7 cellular contexts compared by ENCODE assay signal in the genomic region with DNA sequence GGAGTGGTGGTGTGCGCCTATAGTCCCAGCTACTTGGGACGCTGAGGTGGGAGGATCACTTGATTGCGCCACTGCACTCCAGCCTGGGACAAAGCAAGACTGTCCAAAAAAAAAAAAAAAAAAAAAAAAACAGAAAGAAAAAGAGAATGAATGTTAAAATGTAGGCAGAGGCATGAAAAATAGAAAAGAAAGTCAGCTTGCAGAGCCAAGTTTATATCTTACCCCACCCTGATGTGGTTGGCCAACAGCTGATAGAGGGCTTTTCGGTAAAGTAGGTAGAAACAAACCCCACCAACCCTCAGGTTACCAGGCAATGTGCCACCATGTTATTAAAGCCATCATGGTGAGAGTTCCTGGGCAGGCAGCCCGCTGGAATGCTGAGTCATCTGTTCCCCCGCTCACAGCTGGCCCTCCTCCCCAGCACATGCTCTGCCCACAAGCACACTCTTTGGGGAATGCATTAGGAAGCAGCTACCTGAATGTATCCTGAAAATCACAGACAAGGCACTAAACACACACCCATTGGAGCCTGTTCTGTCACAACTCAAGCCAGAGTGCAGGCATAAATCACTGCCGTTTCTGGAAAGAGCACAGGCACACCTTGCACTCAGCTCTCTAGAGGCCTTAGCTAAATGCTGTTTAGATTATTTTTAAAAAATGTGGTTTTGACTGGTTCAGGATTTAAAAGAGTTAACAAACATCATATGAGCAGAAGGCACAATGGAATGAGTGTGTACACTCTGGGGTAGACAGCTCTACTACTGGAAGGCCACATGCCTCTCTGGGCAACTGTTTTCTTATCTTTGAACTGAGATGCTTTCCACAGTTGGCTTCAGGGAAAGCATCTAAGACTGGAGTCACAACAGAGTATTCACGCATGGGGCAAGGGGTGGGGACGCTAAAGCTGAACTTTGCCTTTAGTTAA.
A peak's percentile ranks its signal among the peaks of the same experiment; 100 is the strongest.
DNase-seq lines count a peak whose midpoint lies in the region; ATAC-seq, FAIRE-seq and TF ChIP-seq lines count a peak whose summit lies in the region.

No MANE protein-coding gene starts in this region.

- TF ChIP-seq POLR2A in breast epithelium (IDR thresholded peaks at IDR 0.05) = no peak

- ATAC-seq in HG03354 (IDR thresholded peaks at IDR 0.05; ENCODE audit: poor library complexity, severe bottlenecking, unreplicated experiment) = no peak

- H3K27me3 ChIP-seq in H7 (ENCODE audit: control insufficient read depth, insufficient read depth, low read length) (no peaks in the 10 kb centered on the region), breast epithelium (no peaks in the 10 kb centered on the region), small intestine (ENCODE audit: control insufficient read depth in 2 of 2, insufficient read depth in 2 of 2, low read length in 2 of 2) (no peaks in the 10 kb centered on the region)
- H3K27me3 ChIP-seq in CD4-positive, alpha-beta memory T cell (ENCODE audit: insufficient read depth, low read length) = no peaks in the 10 kb centered on the region

- WGBS in small intestine, 3 donors = 39 to 54% (median 53%) methylated on average over 9 of the region's 9 CpGs

- H3K9me3 ChIP-seq in breast epithelium = no peaks in the 10 kb centered on the region
- no peaks in the 10 kb centered on the region for H3K9me3 ChIP-seq in small intestine (ENCODE audit: control insufficient read depth, low read depth)
- no peaks in the 10 kb centered on the region for H3K9me3 ChIP-seq in CD4-positive, alpha-beta memory T cell (ENCODE audit: control insufficient read depth in 1 of 2, low read length in 2 of 2)

- POLR2A ChIA-PET in CD4-positive, alpha-beta memory T cell (lab: Charles Lee; ENCODE audit: partially characterized antibody) = no interaction called here

- intact Hi-C loops in breast epithelium (cut with DNase I; ENCODE audit: low total_unique reads) = no loop called here
- intact Hi-C loops in CD4-positive, alpha-beta memory T cell (cut with micrococcal nuclease) = no loop called here

- H3K36me3 ChIP-seq in H7 (replicated peaks; ENCODE audit: control insufficient read depth, insufficient read depth, low read length) (no peaks in the 10 kb centered on the region), breast epithelium (no peaks in the 10 kb centered on the region), small intestine (ENCODE audit: control insufficient read depth in 2 of 2, insufficient read depth in 2 of 2, low read length in 2 of 2) (peaks cover 0 to 2% of the 10 kb centered on the region in 2 donors)
- no peaks in the 10 kb centered on the region for H3K36me3 ChIP-seq in CD4-positive, alpha-beta memory T cell (ENCODE audit: insufficient read depth, low read length)

- peaks cover 0 to 9% of the 10 kb centered on the region in 2 donors for H3K4me1 ChIP-seq in breast epithelium
- H3K4me1 ChIP-seq in small intestine (ENCODE audit: control insufficient read depth in 2 of 2, insufficient read depth in 1 of 2, low read depth in 1 of 2, low read length in 1 of 2) = no peaks in the 10 kb centered on the region
- no peaks in the 10 kb centered on the region for H3K4me1 ChIP-seq in CD4-positive, alpha-beta memory T cell (ENCODE audit: insufficient read depth, low read length)

- CTCF ChIA-PET in CD4-positive, alpha-beta memory T cell (lab: Charles Lee; ENCODE audit: partially characterized antibody) = interaction anchor here (1.1 to 1.5 kb wide), 2 partner anchors 13 to 215 kb away, joined by 3 read pairs; no protein-coding TSS in a partner anchor

- no peak overlapping the region for H3K4me3 Mint-ChIP-seq in CD4-positive, alpha-beta memory T cell

- H3K4me1 Mint-ChIP-seq in CD4-positive, alpha-beta memory T cell = peaks cover 5 to 12% (median 11%) of the 10 kb centered on the region in 4 donors

- no peak for FAIRE-seq in small intestine (lab: Jason Lieb, UNC)

- no peaks in the 10 kb centered on the region for H3K27me3 Mint-ChIP-seq in CD4-positive, alpha-beta memory T cell

- H3K27ac ChIP-seq in breast epithelium = peak overlapping the region; percentile 67 to 74
- peak overlapping the region in 1 of 2 donors; percentile 18 for H3K27ac ChIP-seq in small intestine (ENCODE audit: low read depth in 1 of 2, low read length in 1 of 2)
- H3K27ac ChIP-seq in CD4-positive, alpha-beta memory T cell (ENCODE audit: low read depth, low read length) = no peak overlapping the region

- TF ChIP-seq CTCF in breast epithelium (IDR thresholded peaks at IDR 0.05) = no peak

- DNase-seq in H7 = peak; percentile 47
- peak; percentile 80 for DNase-seq in NCI-H2227 treated with DMSO at 0.1 percent for 48 hours (lab: John Stamatoyannopoulos, UW)
- DNase-seq in breast epithelium (ENCODE audit: low spot score in 2 of 2) = peak; percentile 82 to 89
- DNase-seq in iPS-NIHi7 (ENCODE audit: extremely low spot score) = peak; percentile 76
- peak; percentile 49 for DNase-seq in small intestine
- no peak for DNase-seq in CD4-positive, alpha-beta memory T cell

- peaks cover 4 to 9% of the 10 kb centered on the region in 2 donors for H3K36me3 Mint-ChIP-seq in CD4-positive, alpha-beta memory T cell

- H3K4me3 ChIP-seq in H7 (ENCODE audit: insufficient read depth, low read depth, low read length) = no peak overlapping the region
- no peak overlapping the region for H3K4me3 ChIP-seq in breast epithelium
- no peak overlapping the region for H3K4me3 ChIP-seq in small intestine (ENCODE audit: low read depth in 1 of 2, low read length in 2 of 2)
- H3K4me3 ChIP-seq in CD4-positive, alpha-beta memory T cell (ENCODE audit: low read length in 2 of 2) = no peak overlapping the region

- H3K27ac Mint-ChIP-seq in CD4-positive, alpha-beta memory T cell = peak overlapping the region in 2 of 7 donors; percentile 13 to 66

- no peaks in the 10 kb centered on the region for H3K9me3 Mint-ChIP-seq in CD4-positive, alpha-beta memory T cell

Comparison
In these comparisons a context has a peak if more than half of its experiments do, and no peak if none do; other contexts are left out.
1. DNase-seq: peak in H7 (single experiment), NCI-H2227 treated with DMSO at 0.1 percent for 48 hours (single experiment), breast epithelium (2 of 2), iPS-NIHi7 (single experiment) and small intestine (single experiment); none in CD4-positive, alpha-beta memory T cell (0 of 5).